In the genomic region with DNA sequence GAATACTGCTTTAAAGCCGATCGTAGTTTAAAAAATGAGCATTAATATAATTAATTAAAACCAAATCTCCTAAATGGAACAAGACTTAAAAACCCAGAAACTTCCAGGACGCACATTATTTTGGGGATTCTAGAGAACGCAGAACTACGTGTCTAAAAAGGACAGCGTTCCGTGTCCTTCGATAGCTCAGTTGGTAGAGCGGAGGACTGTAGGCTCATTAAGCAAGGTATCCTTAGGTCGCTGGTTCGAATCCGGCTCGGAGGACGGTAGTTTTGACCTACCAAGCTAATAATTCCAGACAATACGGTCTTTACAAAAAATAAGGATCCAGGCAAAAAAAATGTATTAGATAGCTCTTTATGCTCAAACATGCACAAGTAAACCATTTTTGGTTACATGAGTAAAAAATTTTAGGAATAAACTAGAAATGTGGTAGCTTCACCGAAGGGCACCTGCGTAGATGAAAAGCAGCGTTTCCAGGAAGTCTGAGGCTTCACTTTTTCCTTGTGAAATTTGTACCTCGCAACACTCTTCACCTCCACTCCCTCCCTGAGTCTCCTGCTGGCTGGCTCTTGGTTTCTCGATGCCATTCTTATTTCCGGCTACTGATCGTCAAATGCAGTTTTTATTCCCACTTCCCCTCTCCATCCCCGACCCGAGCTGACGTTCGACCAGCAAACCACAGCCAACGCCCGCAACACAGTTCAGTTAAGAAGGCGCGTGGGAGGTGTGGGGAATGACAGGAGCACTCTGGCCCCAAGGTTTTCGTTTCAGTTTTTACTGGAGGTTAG, we compare ENCODE assay signal across 8 cellular contexts. TPM values are rescaled to one million over a fixed set of nuclear protein-coding genes. Genes with fewer than 3 reads are reported as not detected.
DNase-seq lines count a peak whose midpoint lies in the region; ATAC-seq and TF ChIP-seq lines count a peak whose summit lies in the region.

No MANE protein-coding gene starts in this region.

- H3K27ac Mint-ChIP-seq in activated CD4-positive, alpha-beta memory T cell treated with anti-CD3 and anti-CD28 coated beads for 36 hours: peak overlapping the region; percentile 84
- H3K27ac Mint-ChIP-seq in naive thymus-derived CD4-positive, alpha-beta T cell: peak overlapping the region; percentile 76 to 97 (median 87)

- peak; percentile 58 for ATAC-seq in naive thymus-derived CD4-positive, alpha-beta T cell

- H3K9me3 Mint-ChIP-seq in activated CD4-positive, alpha-beta memory T cell treated with anti-CD3 and anti-CD28 coated beads for 36 hours: peaks cover 21% of the 10 kb centered on the region
- peaks cover 0 to 34% (median 11%) of the 10 kb centered on the region in 11 donors for H3K9me3 Mint-ChIP-seq in naive thymus-derived CD4-positive, alpha-beta T cell

- no peaks in the 10 kb centered on the region for H3K27me3 Mint-ChIP-seq in activated CD4-positive, alpha-beta memory T cell treated with anti-CD3 and anti-CD28 coated beads for 36 hours
- H3K27me3 Mint-ChIP-seq in naive thymus-derived CD4-positive, alpha-beta T cell: peaks cover 0 to 16% (median 0%) of the 10 kb centered on the region in 5 donors

- peaks cover 0 to 4% of the 10 kb centered on the region in 2 donors for H3K4me1 ChIP-seq in naive thymus-derived CD4-positive, alpha-beta T cell (ENCODE audit: control insufficient read depth in 2 of 2, insufficient read depth in 2 of 2, low read length in 2 of 2)
- no peaks in the 10 kb centered on the region for H3K4me1 ChIP-seq in vagina

- no peaks in the 10 kb centered on the region for H3K27me3 ChIP-seq in naive thymus-derived CD4-positive, alpha-beta T cell (ENCODE audit: control insufficient read depth in 2 of 2, insufficient read depth in 2 of 2, low read length in 2 of 2)
- no peaks in the 10 kb centered on the region for H3K27me3 ChIP-seq in vagina

- POLR2A ChIA-PET in activated CD4-positive, alpha-beta memory T cell treated with anti-CD3 and anti-CD28 coated beads for 36 hours (lab: Charles Lee): interaction anchor here (0.7 kb wide), 1 partner anchor 44 kb away, joined by 3 read pairs; no protein-coding TSS in a partner anchor
- POLR2A ChIA-PET in naive thymus-derived CD4-positive, alpha-beta T cell (lab: Charles Lee): interaction anchor here (0.8 to 1.4 kb wide), 9 partner anchors 8 to 292 kb away, joined by 3 to 7 read pairs (median 4); a partner anchor contains a TSS

- DNase-seq in DMS 273 (lab: John Stamatoyannopoulos, UW; ENCODE audit: unreplicated experiment) (peak; percentile 93), NCI-H1694 (lab: John Stamatoyannopoulos, UW) (peak; percentile 33), epithelial cell of esophagus (ENCODE audit: low read depth) (peak; percentile 81), vagina (ENCODE audit: extremely low spot score in 2 of 2) (no peak), NCI-H1048 (lab: John Stamatoyannopoulos, UW) (no peak), AG08396 (ENCODE audit: low spot score) (no peak)
- peak; percentile 82 for DNase-seq in activated CD4-positive, alpha-beta memory T cell treated with anti-CD3 and anti-CD28 coated beads for 36 hours
- DNase-seq in naive thymus-derived CD4-positive, alpha-beta T cell: peak in 8 of 9 donors; percentile 41 to 69 (median 58)

- H3K9me3 ChIP-seq in naive thymus-derived CD4-positive, alpha-beta T cell (ENCODE audit: control insufficient read depth in 2 of 3, low read length in 3 of 3): peaks cover 0 to 6% (median 4%) of the 10 kb centered on the region in 3 experiments
- H3K9me3 ChIP-seq in vagina: no peaks in the 10 kb centered on the region

- intact Hi-C loops in activated CD4-positive, alpha-beta memory T cell treated with anti-CD3 and anti-CD28 coated beads for 36 hours (cut with micrococcal nuclease): loop anchor here (1.0 kb wide), 1 partner anchor 19 kb away; the partner anchor contains the start of gene ABT1
- intact Hi-C loops in naive thymus-derived CD4-positive, alpha-beta T cell (cut with micrococcal nuclease): loop anchor here (1.0 to 10.0 kb wide), 3 partner anchors 17 to 1318 kb away; a partner anchor contains a TSS
- intact Hi-C loops in vagina (cut with DNase I): loop anchor here (5.0 kb wide), 1 partner anchor 1270 kb away; no protein-coding TSS in a partner anchor

- CTCF ChIA-PET in activated CD4-positive, alpha-beta memory T cell treated with anti-CD3 and anti-CD28 coated beads for 36 hours (lab: Charles Lee): interaction anchor here (0.7 to 9.9 kb wide), 8 partner anchors 8 to 550 kb away, joined by 3 to 179 read pairs (median 3); partner anchors contain the start of genes ABT1 and HMGN4
- CTCF ChIA-PET in naive thymus-derived CD4-positive, alpha-beta T cell (lab: Charles Lee): interaction anchor here (0.6 to 3.9 kb wide), 5 partner anchors 12 to 401 kb away, joined by 3 to 18 read pairs (median 4); partner anchors contain the start of gene ABT1

- H3K36me3 ChIP-seq in naive thymus-derived CD4-positive, alpha-beta T cell (ENCODE audit: control insufficient read depth in 2 of 3, insufficient read depth in 3 of 3, low read length in 3 of 3): no peaks in the 10 kb centered on the region
- H3K36me3 ChIP-seq in vagina: no peaks in the 10 kb centered on the region

- H3K4me3 ChIP-seq in epithelial cell of esophagus (ENCODE audit: low read length) (peak overlapping the region; percentile 48), vagina (peak overlapping the region; percentile 12 to 16)
- H3K4me3 ChIP-seq in naive thymus-derived CD4-positive, alpha-beta T cell (ENCODE audit: low read length): peak overlapping the region; percentile 47

- no peak for TF ChIP-seq CTCF in epithelial cell of esophagus (IDR thresholded peaks at IDR 0.05; ENCODE audit: insufficient read depth, low read depth, low read length, missing control alignments)
- TF ChIP-seq CTCF in vagina (IDR thresholded peaks at IDR 0.05): no peak

- no peak overlapping the region for H3K27ac ChIP-seq in naive thymus-derived CD4-positive, alpha-beta T cell (ENCODE audit: low read depth, low read length)
- H3K27ac ChIP-seq in vagina: no peak overlapping the region

- no peaks in the 10 kb centered on the region for H3K36me3 Mint-ChIP-seq in activated CD4-positive, alpha-beta memory T cell treated with anti-CD3 and anti-CD28 coated beads for 36 hours
- H3K36me3 Mint-ChIP-seq in naive thymus-derived CD4-positive, alpha-beta T cell: peaks cover 0 to 6% (median 0%) of the 10 kb centered on the region in 5 donors

- peaks cover 28% of the 10 kb centered on the region for H3K4me1 Mint-ChIP-seq in activated CD4-positive, alpha-beta memory T cell treated with anti-CD3 and anti-CD28 coated beads for 36 hours (ENCODE audit: low read depth)
- H3K4me1 Mint-ChIP-seq in naive thymus-derived CD4-positive, alpha-beta T cell: peaks cover 11 to 34% (median 24%) of the 10 kb centered on the region in 7 donors

- H3K4me3 Mint-ChIP-seq in activated CD4-positive, alpha-beta memory T cell treated with anti-CD3 and anti-CD28 coated beads for 36 hours: peak overlapping the region; percentile 80
- peak overlapping the region; percentile 75 to 89 (median 86) for H3K4me3 Mint-ChIP-seq in naive thymus-derived CD4-positive, alpha-beta T cell

- TF ChIP-seq POLR2A in vagina (IDR thresholded peaks at IDR 0.05): no peak

RNA-seq across cellular contexts. Expression of gene ABT1, which starts 19.6 kb away (rescaled TPM):
- total RNA-seq in activated CD4-positive, alpha-beta memory T cell treated with anti-CD3 and anti-CD28 coated beads for 36 hours: 10 to 100 TPM; 22.6 to 22.7 TPM
- total RNA-seq in naive thymus-derived CD4-positive, alpha-beta T cell: 10 to 100 TPM; 23.3 to 37.5 (median 35.0) TPM
- 10 to 100 TPM; 39.4 to 44.8 TPM for polyA plus RNA-seq in naive thymus-derived CD4-positive, alpha-beta T cell
- 24.8 TPM for total RNA-seq in vagina

RNA-seq across cellular contexts. Expression of gene HMGN4, which starts 39.0 kb away (rescaled TPM):
- 10 to 100 TPM; 93.2 to 96.0 TPM for total RNA-seq in activated CD4-positive, alpha-beta memory T cell treated with anti-CD3 and anti-CD28 coated beads for 36 hours
- 10 to 100 TPM; 37.6 to 96.0 (median 81.7) TPM for total RNA-seq in naive thymus-derived CD4-positive, alpha-beta T cell
- polyA plus RNA-seq in naive thymus-derived CD4-positive, alpha-beta T cell: 100 to 1,000 TPM; 122 to 154 TPM
- 58.4 TPM for total RNA-seq in vagina

Comparison
In these comparisons a context has a peak if more than half of its experiments do, and no peak if none do; other contexts are left out.
1. DNase-seq: peak in DMS 273 (single experiment), NCI-H1694 (single experiment), activated CD4-positive, alpha-beta memory T cell treated with anti-CD3 and anti-CD28 coated beads for 36 hours (single experiment), epithelial cell of esophagus (single experiment) and naive thymus-derived CD4-positive, alpha-beta T cell (8 of 9); none in vagina (0 of 2), NCI-H1048 (single experiment) and AG08396 (single experiment).
2. Peak in every context shown above with its lines, with median percentiles within 50 percentile points of each other: H3K4me3 ChIP-seq.